Comparison of ENCODE assay signal across 1 cellular context in the genomic region with DNA sequence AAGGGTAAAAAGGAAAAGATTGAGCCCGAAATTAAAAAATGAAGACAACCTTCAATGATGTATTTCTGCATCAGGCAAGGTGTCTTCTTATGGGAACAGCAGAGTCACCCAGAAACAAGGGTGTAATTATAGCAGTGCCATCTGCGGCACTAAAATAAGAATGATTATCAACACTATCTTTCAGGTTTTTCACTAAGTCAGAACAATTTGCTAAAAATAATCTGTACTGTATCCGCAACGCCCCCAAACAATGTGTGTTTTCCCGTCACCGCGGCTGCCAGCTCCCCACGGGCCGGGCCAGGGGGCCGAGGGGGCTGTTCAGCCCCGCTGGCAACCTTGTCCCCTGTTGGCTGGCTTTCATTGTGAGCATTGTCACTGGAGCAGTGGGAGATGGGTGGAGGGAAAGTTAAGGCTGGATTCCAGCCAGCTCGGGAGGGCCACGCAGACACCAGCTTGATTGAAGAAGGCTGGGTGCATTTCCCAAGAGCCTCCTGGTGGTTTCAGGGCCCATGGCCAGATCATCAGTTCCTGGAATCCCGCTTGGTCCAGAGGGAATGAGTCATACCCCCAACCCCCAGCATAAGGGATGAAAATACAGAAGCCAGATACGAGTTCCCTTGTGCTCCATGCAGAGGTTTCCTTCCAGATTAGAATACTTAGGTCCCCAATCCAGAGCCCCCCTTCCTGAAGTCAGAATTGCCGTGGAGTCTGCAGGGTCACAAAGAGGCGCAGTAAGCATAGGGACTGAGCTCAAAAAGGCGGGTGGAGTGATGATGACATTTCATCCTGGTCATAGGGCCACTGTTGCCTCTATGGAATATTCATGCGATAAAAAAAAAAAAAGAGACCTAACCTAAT.
TF ChIP-seq lines count a peak whose summit lies in the region.

No MANE protein-coding gene starts in this region.

TF ChIP-seq in HCT116, 20 proteins besides CTCF, POLR2A, EP300 and RAD21 (continued from another document):
- TF ChIP-seq ZFX (IDR thresholded peaks at IDR 0.05) (no peak), TCF7L2 (IDR thresholded peaks at IDR 0.05; ENCODE audit: borderline replicate concordance, extremely low read depth, insufficient read depth, insufficient read length) (no peak), ZNF274 (IDR thresholded peaks at IDR 0.05; ENCODE audit: low read depth, low read length) (no peak), POLR2AphosphoS5 (IDR thresholded peaks at IDR 0.05; ENCODE audit: low read depth, low read length) (no peak), YY1 (IDR thresholded peaks at IDR 0.05; ENCODE audit: extremely low read depth, insufficient replicate concordance, low read depth, low read length) (no peak)
